ENCODE assay signal across 1 cellular context in the genomic region with DNA sequence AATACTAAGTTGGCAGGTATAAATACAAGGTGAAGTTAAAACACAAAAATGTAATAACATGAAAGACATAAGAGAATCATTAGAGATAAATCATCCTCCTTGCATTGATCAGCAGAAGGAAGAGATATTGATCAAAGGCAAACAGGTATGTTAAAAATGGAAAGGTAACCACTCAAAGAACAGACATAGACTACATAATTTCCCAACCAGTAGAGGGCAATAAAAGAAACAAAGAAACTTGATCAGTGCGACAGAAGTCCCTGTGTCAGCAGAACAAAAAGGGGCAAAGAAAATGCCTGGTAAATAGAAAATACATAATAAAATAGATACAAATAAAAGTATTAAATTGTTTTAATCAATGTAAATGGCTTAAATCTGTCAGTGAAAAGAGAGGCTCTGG.
TF ChIP-seq lines count a peak whose summit lies in the region.

No MANE protein-coding gene starts in this region.

TF ChIP-seq in K562, 482 proteins besides CTCF, POLR2A, EP300 and RAD21 (continued from another document):
- TF ChIP-seq, protein P1, sequence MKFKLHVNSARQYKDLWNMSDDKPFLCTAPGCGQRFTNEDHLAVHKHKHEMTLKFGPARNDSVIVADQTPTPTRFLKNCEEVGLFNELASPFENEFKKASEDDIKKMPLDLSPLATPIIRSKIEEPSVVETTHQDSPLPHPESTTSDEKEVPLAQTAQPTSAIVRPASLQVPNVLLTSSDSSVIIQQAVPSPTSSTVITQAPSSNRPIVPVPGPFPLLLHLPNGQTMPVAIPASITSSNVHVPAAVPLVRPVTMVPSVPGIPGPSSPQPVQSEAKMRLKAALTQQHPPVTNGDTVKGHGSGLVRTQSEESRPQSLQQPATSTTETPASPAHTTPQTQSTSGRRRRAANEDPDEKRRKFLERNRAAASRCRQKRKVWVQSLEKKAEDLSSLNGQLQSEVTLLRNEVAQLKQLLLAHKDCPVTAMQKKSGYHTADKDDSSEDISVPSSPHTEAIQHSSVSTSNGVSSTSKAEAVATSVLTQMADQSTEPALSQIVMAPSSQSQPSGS (CRISPR knock-in tag; IDR thresholded peaks at IDR 0.05): no peak
- TF ChIP-seq ZNF146 (CRISPR knock-in tag; IDR thresholded peaks at IDR 0.05; ENCODE audit: unreplicated experiment) (no peak), NR3C1 (CRISPR knock-in tag; IDR thresholded peaks at IDR 0.05) (no peak), ZEB2 (IDR thresholded peaks at IDR 0.05) (peak; percentile 28; the same call in 1 of the 2 replicates), KLF1 (tag; IDR thresholded peaks at IDR 0.05) (no peak), MAFG (tag; conservative IDR thresholded peaks at IDR 0.05) (peak; percentile 78), NFIC (IDR thresholded peaks at IDR 0.05) (no peak), ZNF316 (IDR thresholded peaks at IDR 0.05) (peak; percentile 87), ZNF699 (CRISPR knock-in tag; IDR thresholded peaks at IDR 0.05; ENCODE audit: insufficient replicate concordance) (no peak)
